ENCODE assay signal across 13 cellular contexts in genomic region chr2:19746137-19746585, GRCh38.
DNase-seq lines count a peak whose midpoint lies in the region; ATAC-seq, FAIRE-seq and TF ChIP-seq lines count a peak whose summit lies in the region.
"Had no signal": no experiment of that assay in that cellular context is flagged by ENCODE, and none has a peak within 500 bp of the region (broad histone marks: within the 10 kb centered on the region; RNA-seq: fewer than 3 reads in every experiment).

No MANE protein-coding gene starts in this region.

- H3K14ac ChIP-seq in trophoblast cell (ENCODE audit: low read length), result no peak overlapping the region

- H3K27ac Mint-ChIP-seq in GM23338 (no peak overlapping the region), astrocyte (ENCODE audit: unreplicated experiment) (no peak overlapping the region)
- H3K27ac Mint-ChIP-seq: CD8-positive, alpha-beta T cell had no signal

- H3K4ac ChIP-seq in trophoblast cell (ENCODE audit: low read depth, low read length), result no peak overlapping the region

- H3K79me1 ChIP-seq in trophoblast cell (ENCODE audit: low read length), result no peaks in the 10 kb centered on the region

- no peaks in the 10 kb centered on the region for H3K36me3 ChIP-seq in GM23338 (ENCODE audit: insufficient read depth)
- no peaks in the 10 kb centered on the region for H3K36me3 ChIP-seq in astrocyte (ENCODE audit: insufficient read depth, low read length)
- H3K36me3 ChIP-seq in trophoblast cell (ENCODE audit: control insufficient read depth in 1 of 2, insufficient read depth in 2 of 2, low read length in 2 of 2), result no peaks in the 10 kb centered on the region
- no peaks in the 10 kb centered on the region for H3K36me3 ChIP-seq in testis (ENCODE audit: low read depth, missing control alignments)
- H3K36me3 ChIP-seq: BE2C had no signal

- no peak for TF ChIP-seq CTCF in GM12865 (IDR thresholded peaks at IDR 0.05; ENCODE audit: insufficient read depth, low read depth, low read length, missing control alignments)
- no peak for TF ChIP-seq CTCF in GM23338 (conservative IDR thresholded peaks at IDR 0.05; ENCODE audit: low read depth in 2 of 2)
- no peak for TF ChIP-seq CTCF in astrocyte (IDR thresholded peaks at IDR 0.05; ENCODE audit: insufficient read depth, low read depth, low read length)
- no peak for TF ChIP-seq CTCF in testis (IDR thresholded peaks at IDR 0.05)

- no peak overlapping the region for H4K12ac ChIP-seq in trophoblast cell (ENCODE audit: low read depth, low read length)

- H3K27ac ChIP-seq in GM23338 (ENCODE audit: low read depth) (no peak overlapping the region), astrocyte (ENCODE audit: low read depth, low read length) (no peak overlapping the region), trophoblast cell (ENCODE audit: low read depth, low read length) (no peak overlapping the region), testis (no peak overlapping the region)

- H3K27me3 Mint-ChIP-seq in GM23338 (ENCODE audit: insufficient read depth, low read depth, poor library complexity) (peaks cover 12% of the 10 kb centered on the region), astrocyte (ENCODE audit: low read depth, unreplicated experiment) (peaks cover 25% of the 10 kb centered on the region)

- H3K4me1 Mint-ChIP-seq in GM23338 (peaks cover 5% of the 10 kb centered on the region; the same call in 2 of the 3 replicates), astrocyte (ENCODE audit: low read depth, unreplicated experiment) (peaks cover 7% of the 10 kb centered on the region)

- H3K4me1 ChIP-seq in GM23338 (ENCODE audit: insufficient read depth) (no peaks in the 10 kb centered on the region), astrocyte (ENCODE audit: insufficient read depth, low read length) (peaks cover 11% of the 10 kb centered on the region), trophoblast cell (ENCODE audit: control insufficient read depth in 1 of 2, insufficient read depth in 2 of 2, low read length in 2 of 2) (no peaks in the 10 kb centered on the region), testis (no peaks in the 10 kb centered on the region)
- H3K4me1 ChIP-seq: BE2C had no signal

- no peaks in the 10 kb centered on the region for H3F3A ChIP-seq in GM23338 (replicated peaks; ENCODE audit: low read depth)

- no peak overlapping the region for H3K18ac ChIP-seq in trophoblast cell (ENCODE audit: low read length)

- no peak overlapping the region for H3K4me3 Mint-ChIP-seq in GM23338
- no peak overlapping the region for H3K4me3 Mint-ChIP-seq in astrocyte (ENCODE audit: unreplicated experiment)
- H3K4me3 Mint-ChIP-seq: CD8-positive, alpha-beta T cell had no signal

- H2BK120ac ChIP-seq in trophoblast cell (ENCODE audit: insufficient read depth, low read length, poor library complexity), result no peak overlapping the region

- no peaks in the 10 kb centered on the region for H3K9me3 Mint-ChIP-seq in GM23338
- no peaks in the 10 kb centered on the region for H3K9me3 Mint-ChIP-seq in astrocyte (ENCODE audit: unreplicated experiment)
- H3K9me3 Mint-ChIP-seq: CD8-positive, alpha-beta T cell had no signal

- no peak overlapping the region for H3K9ac ChIP-seq in astrocyte (ENCODE audit: low read length)
- no peak overlapping the region for H3K9ac ChIP-seq in trophoblast cell (ENCODE audit: low read length)

- peak overlapping the region; percentile 66 for H3K23ac ChIP-seq in trophoblast cell (ENCODE audit: low read length)

- no peaks in the 10 kb centered on the region for H3K9me3 ChIP-seq in astrocyte (ENCODE audit: insufficient read depth, low read depth, low read length)
- H3K9me3 ChIP-seq in trophoblast cell (ENCODE audit: insufficient read depth, low read depth, low read length), result no peaks in the 10 kb centered on the region
- H3K9me3 ChIP-seq in testis, result no peaks in the 10 kb centered on the region
- H3K9me3 ChIP-seq: BE2C had no signal

- no peak overlapping the region for H4K91ac ChIP-seq in trophoblast cell (ENCODE audit: low read depth, low read length)

- H3K79me2 ChIP-seq in GM23338 (replicated peaks; ENCODE audit: insufficient read depth) (no peaks in the 10 kb centered on the region), astrocyte (ENCODE audit: insufficient read depth, low read length) (no peaks in the 10 kb centered on the region), trophoblast cell (ENCODE audit: control insufficient read depth, insufficient read depth, low read length, poor library complexity) (no peaks in the 10 kb centered on the region)

- no peaks in the 10 kb centered on the region for H3K9me2 ChIP-seq in GM23338 (ENCODE audit: insufficient read depth)

- peak; percentile 7 for DNase-seq in GM12865 (ENCODE audit: low read depth)
- no peak for DNase-seq in GM23338 (ENCODE audit: low spot score)
- no peak for DNase-seq in astrocyte (ENCODE audit: low read depth)
- DNase-seq in trophoblast cell, result no peak
- DNase-seq in activated CD4-positive, alpha-beta T cell treated with anti-CD3 and anti-CD28 coated beads for 4 hours, result no peak
- no peak for DNase-seq in NK-92 (lab: John Stamatoyannopoulos, UW; ENCODE audit: unreplicated experiment)
- no peak for DNase-seq in testis
- DNase-seq: CD8-positive, alpha-beta T cell; NCI-H187; NCI-H2171; NCI-H510A; NK-92 treated with Interleukin-12 subunit alpha and Interleukin-12 subunit beta, amount 100 ng/mL, for 24 hours had no signal

- no peak for TF ChIP-seq POLR2A in testis (IDR thresholded peaks at IDR 0.05)

- no peaks in the 10 kb centered on the region for H4K20me1 ChIP-seq in GM23338 (replicated peaks; ENCODE audit: insufficient read depth)
- H4K20me1 ChIP-seq in astrocyte (ENCODE audit: insufficient read depth, low read length), result no peaks in the 10 kb centered on the region

- no peaks in the 10 kb centered on the region for H3K36me3 Mint-ChIP-seq in GM23338 (ENCODE audit: low read depth)
- H3K36me3 Mint-ChIP-seq in astrocyte (ENCODE audit: low read depth, unreplicated experiment), result no peaks in the 10 kb centered on the region
- H3K36me3 Mint-ChIP-seq: CD8-positive, alpha-beta T cell had no signal

- no peak for ATAC-seq in GM23338
- ATAC-seq: CD8-positive, alpha-beta T cell had no signal

- H2AFZ ChIP-seq in GM23338 (peak overlapping the region; percentile 69; the same call in 1 of the 2 replicates), astrocyte (ENCODE audit: low read depth, low read length) (no peak overlapping the region), trophoblast cell (ENCODE audit: insufficient read depth, low read length, poor library complexity) (no peak overlapping the region)

- intact Hi-C loops in testis (cut with DNase I; ENCODE audit: low total_unique reads), result no loop called here

- FAIRE-seq in astrocyte (lab: Jason Lieb, UNC), result peak; percentile 13

- H3K27me3 ChIP-seq in GM23338 (ENCODE audit: insufficient read depth) (no peaks in the 10 kb centered on the region), astrocyte (ENCODE audit: insufficient read depth, low read length) (peaks cover 2% of the 10 kb centered on the region), trophoblast cell (ENCODE audit: insufficient read depth, low read length) (no peaks in the 10 kb centered on the region), testis (no peaks in the 10 kb centered on the region)
- H3K27me3 ChIP-seq: BE2C had no signal

- H3K4me2 ChIP-seq in GM23338 (no peak overlapping the region), astrocyte (ENCODE audit: low read length) (no peak overlapping the region), trophoblast cell (ENCODE audit: low read length) (no peak overlapping the region)

- no peak overlapping the region for H2AK5ac ChIP-seq in trophoblast cell (ENCODE audit: low read length)

- WGBS in trophoblast cell (ENCODE audit: extremely low coverage, insufficient coverage, insufficient read length), result no CpG with 5 or more reads among the region's 8 CpGs
- 94 to 98% methylated on average over 8 of the region's 8 CpGs for WGBS in testis, 2 donors

- no peak overlapping the region for H2BK12ac ChIP-seq in trophoblast cell (ENCODE audit: low read length)

- H2BK5ac ChIP-seq in trophoblast cell (ENCODE audit: low read depth, low read length, poor library complexity), result no peak overlapping the region

- H3K4me3 ChIP-seq in GM12865 (ENCODE audit: low read depth, low read length) (no peak overlapping the region), GM23338 (no peak overlapping the region), astrocyte (ENCODE audit: insufficient read depth, low read depth, low read length) (no peak overlapping the region), trophoblast cell (ENCODE audit: low read depth, low read length) (no peak overlapping the region), testis (no peak overlapping the region)

- no peak overlapping the region for H4K8ac ChIP-seq in trophoblast cell (ENCODE audit: low read depth, low read length)

TF ChIP-seq in GM23338, 12 proteins besides CTCF, POLR2A, EP300 and RAD21:
- no peak for TF ChIP-seq NANOG (IDR thresholded peaks at IDR 0.05; ENCODE audit: borderline replicate concordance)
- no peak for TF ChIP-seq ZNF331 (CRISPR knock-in tag; IDR thresholded peaks at IDR 0.05; ENCODE audit: low read depth)
- TF ChIP-seq CREB1 (CRISPR knock-in tag; IDR thresholded peaks at IDR 0.05; ENCODE audit: low read depth), result no peak
